27 cellular contexts compared by ENCODE assay signal in the genomic region with DNA sequence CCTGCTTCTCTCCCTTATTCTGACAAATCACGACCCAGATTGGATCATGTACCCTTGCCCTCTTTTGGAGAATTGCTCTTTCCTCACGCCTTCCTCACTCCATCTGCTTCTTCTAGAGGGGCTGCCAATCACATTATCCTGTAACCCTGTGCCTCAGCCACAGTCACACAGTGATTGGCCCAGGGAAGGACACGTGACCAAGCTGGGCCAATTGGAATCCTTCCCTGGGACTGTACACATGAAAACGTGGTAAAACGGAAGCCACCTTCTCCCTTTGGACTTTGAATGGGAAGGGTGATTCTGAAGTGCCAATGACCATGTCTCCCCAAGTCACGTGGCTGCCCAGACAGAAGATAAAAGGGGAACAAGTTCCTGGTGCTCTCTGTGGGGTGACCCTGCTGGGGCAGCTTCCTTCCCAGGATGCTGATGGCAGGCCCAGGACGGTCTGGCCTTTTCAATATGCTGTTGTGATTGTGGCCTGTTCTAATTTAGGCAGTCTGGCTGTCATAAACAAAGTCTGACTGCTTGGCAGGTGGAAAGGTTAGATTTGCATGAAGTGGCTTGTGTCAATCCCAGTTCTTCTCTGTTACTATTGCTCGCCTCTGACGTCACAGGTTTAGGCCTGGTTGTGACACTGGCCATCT.
A peak's percentile ranks its signal among the peaks of the same experiment; 100 is the strongest.
DNase-seq lines count a peak whose midpoint lies in the region; ATAC-seq, FAIRE-seq and TF ChIP-seq lines count a peak whose summit lies in the region.
"Had no signal": no experiment of that assay in that cellular context is flagged by ENCODE, and none has a peak within 500 bp of the region (broad histone marks: within the 10 kb centered on the region; RNA-seq: fewer than 3 reads in every experiment).

No MANE protein-coding gene starts in this region.

- H3K4me1 Mint-ChIP-seq in WTC11 = peaks cover 22% of the 10 kb centered on the region
- H3K4me1 Mint-ChIP-seq: CD4-positive, alpha-beta memory T cell; T-cell had no signal

- peaks cover 7% of the 10 kb centered on the region; the same call in 1 of the 2 replicates for H3K9me3 Mint-ChIP-seq in WTC11
- H3K9me3 Mint-ChIP-seq: CD4-positive, alpha-beta memory T cell; T-cell had no signal

- CTCF ChIA-PET in A549 (lab: Yijun Ruan, JAX) (no interaction called here), WTC11 (lab: Charles Lee) (interaction anchor here (1.3 kb wide), 1 partner anchor 46 kb away, joined by 4 read pairs; no protein-coding TSS in a partner anchor)

- no peak for TF ChIP-seq EP300 in A549 (IDR thresholded peaks at IDR 0.05)

- H3K4me1 ChIP-seq in A549 = no peaks in the 10 kb centered on the region
- H3K4me1 ChIP-seq in BLaER1 treated with 17β-estradiol and CSF1 and Interleukin-3, amounts not matched to agents 10 nM and 100 nM = peaks cover 13 to 56% (median 46%) of the 10 kb centered on the region in 10 experiments
- no peaks in the 10 kb centered on the region for H3K4me1 ChIP-seq in mucosa of descending colon (ENCODE audit: low read depth)
- H3K4me1 ChIP-seq in SJCRH30 = no peaks in the 10 kb centered on the region
- no peaks in the 10 kb centered on the region for H3K4me1 ChIP-seq in BE2C

- DNase-seq in A549 (ENCODE audit: low read depth in 1 of 2, low spot score in 1 of 2) (no peak), WTC11 (ENCODE audit: low spot score) (no peak), mucosa of descending colon (no peak), coronary artery (ENCODE audit: low spot score) (no peak), SJCRH30 (no peak), BE2C (no peak), DMS53 (lab: John Stamatoyannopoulos, UW) (no peak)
- DNase-seq: CD4-positive, alpha-beta memory T cell; COR-L47; DMS79 treated with DMSO at 0.1 percent for 48 hours; GF-D8; H7; MM.1S; NCI-H1092; NCI-H1417 treated with DMSO at 0.1 percent for 48 hours; NCI-H1694 treated with DMSO at 0.1 percent for 48 hours; NCI-H2081; NCI-H524; NCI-H748 treated with DMSO at 0.1 percent for 48 hours; NK-92 treated with Interleukin-12 subunit alpha and Interleukin-12 subunit beta, amount 100 ng/mL, for 24 hours; PC-3; Right ventricle myocardium superior; T-cell had no signal

- H3K27ac Mint-ChIP-seq in WTC11 = no peak overlapping the region
- H3K27ac Mint-ChIP-seq: T-cell had no signal

- H3K27ac ChIP-seq in A549 = no peak overlapping the region
- peak overlapping the region in 3 of 11 experiments; percentile 21 to 34 (median 33); a peak in 3 of 22 replicates for H3K27ac ChIP-seq in BLaER1 treated with 17β-estradiol and CSF1 and Interleukin-3, amounts not matched to agents 10 nM and 100 nM
- no peak overlapping the region for H3K27ac ChIP-seq in coronary artery
- no peak overlapping the region for H3K27ac ChIP-seq in SJCRH30
- H3K27ac ChIP-seq: KMS-11 had no signal

- ATAC-seq in A549 = no peak
- no peak for ATAC-seq in WTC11
- peak; percentile 10 for ATAC-seq in mucosa of descending colon
- ATAC-seq: PC-3, T-cell had no signal

- WGBS in A549 (ENCODE audit: missing lambda C conversion rate) = 73% methylated on average over 7 of the region's 9 CpGs

- peaks cover 6% of the 10 kb centered on the region; the same call in 1 of the 2 replicates for H3K27me3 Mint-ChIP-seq in WTC11 (ENCODE audit: low read depth)

- H3K36me3 Mint-ChIP-seq in WTC11 = no peaks in the 10 kb centered on the region
- H3K36me3 Mint-ChIP-seq: CD4-positive, alpha-beta memory T cell; T-cell had no signal

- no peak overlapping the region for H3K4me3 Mint-ChIP-seq in WTC11
- H3K4me3 Mint-ChIP-seq: CD4-positive, alpha-beta memory T cell; T-cell had no signal

- H3K9ac ChIP-seq in BLaER1 treated with 17β-estradiol and CSF1 and Interleukin-3, amounts not matched to agents 10 nM and 100 nM = no peak overlapping the region
- H3K9ac ChIP-seq: KMS-11 had no signal

- FAIRE-seq in A549 (lab: Jason Lieb, UNC) = no peak
- FAIRE-seq: GM12892, GM19239 had no signal

- no peak overlapping the region for H3K4me3 ChIP-seq in A549
- H3K4me3 ChIP-seq in BLaER1 treated with 17β-estradiol and CSF1 and Interleukin-3, amounts not matched to agents 10 nM and 100 nM = no peak overlapping the region
- no peak overlapping the region for H3K4me3 ChIP-seq in mucosa of descending colon
- H3K4me3 ChIP-seq in coronary artery = no peak overlapping the region
- H3K4me3 ChIP-seq in SJCRH30 = no peak overlapping the region
- no peak overlapping the region for H3K4me3 ChIP-seq in BE2C (ENCODE audit: low read depth, low read length)

- POLR2A ChIA-PET in A549 (lab: Yijun Ruan, JAX) (no interaction called here), WTC11 (lab: Charles Lee) (interaction anchor here (0.6 kb wide), 1 partner anchor 269 kb away, joined by 4 read pairs; no protein-coding TSS in a partner anchor)

- intact Hi-C loops in mucosa of descending colon (cut with DNase I, micrococcal nuclease) = no loop called here

- TF ChIP-seq RAD21 in A549 (conservative IDR thresholded peaks at IDR 0.05 in 1 of 2, IDR thresholded peaks at IDR 0.05 in 1 of 2) = no peak

- no peak overlapping the region for H3K4me2 ChIP-seq in A549
- peak overlapping the region in 7 of 11 experiments; percentile 0 to 86 (median 31); a peak in 9 of 22 replicates for H3K4me2 ChIP-seq in BLaER1 treated with 17β-estradiol and CSF1 and Interleukin-3, amounts not matched to agents 10 nM and 100 nM
- H3K4me2 ChIP-seq: KMS-11 had no signal

- H4K20me1 ChIP-seq in BLaER1 treated with 17β-estradiol and CSF1 and Interleukin-3, amounts not matched to agents 10 nM and 100 nM = no peaks in the 10 kb centered on the region

- no peak for TF ChIP-seq POLR2A in A549 (IDR thresholded peaks at IDR 0.05; ENCODE audit: low read length)

- H3K36me3 ChIP-seq in BLaER1 treated with 17β-estradiol and CSF1 and Interleukin-3, amounts not matched to agents 10 nM and 100 nM = no peaks in the 10 kb centered on the region
- H3K36me3 ChIP-seq in mucosa of descending colon (ENCODE audit: low read depth) (no peaks in the 10 kb centered on the region), SJCRH30 (no peaks in the 10 kb centered on the region), BE2C (no peaks in the 10 kb centered on the region)

- TF ChIP-seq CTCF in A549 (IDR thresholded peaks at IDR 0.05) (no peak), WTC11 (IDR thresholded peaks at IDR 0.05) (no peak), mucosa of descending colon (IDR thresholded peaks at IDR 0.05) (no peak), coronary artery (IDR thresholded peaks at IDR 0.05) (no peak), BE2C (IDR thresholded peaks at IDR 0.05; ENCODE audit: low read depth, low read length) (no peak)

- H3K27me3 ChIP-seq in BLaER1 treated with 17β-estradiol and CSF1 and Interleukin-3, amounts not matched to agents 10 nM and 100 nM = peaks cover 0 to 5% (median 0%) of the 10 kb centered on the region in 11 experiments; a peak in 1 of 22 replicates
- H3K27me3 ChIP-seq in SJCRH30 = 0 out of 2 replicates have a peak, but pooled peaks cover 3% of the 10 kb centered on the region
- no peaks in the 10 kb centered on the region for H3K27me3 ChIP-seq in BE2C

- H3K9me3 ChIP-seq in A549 (no peaks in the 10 kb centered on the region), mucosa of descending colon (peaks cover 3% of the 10 kb centered on the region), SJCRH30 (replicated peaks) (no peaks in the 10 kb centered on the region), BE2C (no peaks in the 10 kb centered on the region)
- H3K9me3 ChIP-seq in BLaER1 treated with 17β-estradiol and CSF1 and Interleukin-3, amounts not matched to agents 10 nM and 100 nM (replicated peaks in 1 of 11) = peaks cover 0 to 8% (median 5%) of the 10 kb centered on the region in 11 experiments; a peak in 6 of 22 replicates

TF ChIP-seq in A549, 52 proteins besides CTCF, POLR2A, EP300 and RAD21:
- TF ChIP-seq MYC (IDR thresholded peaks at IDR 0.05; ENCODE audit: borderline replicate concordance, low read length) = no peak
- TF ChIP-seq USF2 (IDR thresholded peaks at IDR 0.05) = peak; percentile 51

TF ChIP-seq in WTC11, 78 proteins besides CTCF, POLR2A, EP300 and RAD21:
- TF ChIP-seq NR1H2 (CRISPR knock-in tag; IDR thresholded peaks at IDR 0.05) (no peak), NFYB (CRISPR knock-in tag; conservative IDR thresholded peaks at IDR 0.05; ENCODE audit: low read depth) (peak; percentile 40; the same call in 1 of the 2 replicates), NFATC4 (CRISPR knock-in tag; IDR thresholded peaks at IDR 0.05) (no peak), USF2 (CRISPR knock-in tag; IDR thresholded peaks at IDR 0.05) (peak; percentile 79), ATF1 (CRISPR knock-in tag; IDR thresholded peaks at IDR 0.05) (no peak), USF1 (CRISPR knock-in tag; IDR thresholded peaks at IDR 0.05) (peak; percentile 55; the same call in 1 of the 2 replicates), ZNF396 (CRISPR knock-in tag; IDR thresholded peaks at IDR 0.05; ENCODE audit: borderline replicate concordance) (no peak), ZNF671 (CRISPR knock-in tag; IDR thresholded peaks at IDR 0.05) (no peak)
- TF ChIP-seq, protein P1, sequence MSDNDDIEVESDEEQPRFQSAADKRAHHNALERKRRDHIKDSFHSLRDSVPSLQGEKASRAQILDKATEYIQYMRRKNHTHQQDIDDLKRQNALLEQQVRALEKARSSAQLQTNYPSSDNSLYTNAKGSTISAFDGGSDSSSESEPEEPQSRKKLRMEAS (CRISPR knock-in tag; IDR thresholded peaks at IDR 0.05) = no peak
TF ChIP-seq in WTC11: peak in this region for 3.

Comparison
In these comparisons a context has a peak if more than half of its experiments do, and no peak if none do; other contexts are left out.
1. Of the 8 proteins assayed by ChIP-seq in both WTC11 and A549: peak only in WTC11: none; only in A549: none; in both: USF2; in neither: 7.